10 cellular contexts compared by ENCODE assay signal in the genomic region with DNA sequence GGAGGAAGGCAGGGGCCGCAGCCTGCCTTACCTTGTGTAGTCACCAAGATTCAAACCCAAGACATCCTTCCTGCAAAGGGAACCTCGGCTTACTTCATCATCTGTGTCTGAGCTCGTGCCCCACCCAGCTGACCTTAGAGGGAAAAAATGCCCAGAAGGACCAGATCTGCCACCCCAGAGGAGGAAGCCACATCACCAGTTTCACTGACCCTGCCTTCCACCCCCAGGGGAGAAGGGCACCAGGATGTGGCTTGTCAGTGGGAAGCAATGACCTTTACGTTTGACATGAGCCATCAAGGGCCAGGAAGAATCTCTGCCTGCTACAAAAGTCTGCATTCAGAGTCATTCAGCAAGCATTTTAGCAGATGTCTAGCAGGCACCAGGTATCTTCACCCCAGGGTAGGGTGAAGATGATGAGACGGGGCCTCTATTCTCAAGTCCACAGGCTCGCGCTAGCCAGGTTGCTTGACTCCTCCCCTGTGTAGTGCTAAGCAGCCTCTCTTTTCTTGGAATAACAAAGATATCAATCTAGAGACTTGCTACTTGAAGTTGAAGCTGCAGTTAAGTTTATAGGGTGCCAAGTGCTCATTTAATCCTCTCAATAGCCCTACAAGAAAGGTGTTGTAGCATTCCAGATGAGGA. TPM values are rescaled to one million over a fixed set of nuclear protein-coding genes. Genes with fewer than 3 reads are reported as not detected.
DNase-seq lines count a peak whose midpoint lies in the region; ATAC-seq and TF ChIP-seq lines count a peak whose summit lies in the region.
"Had no signal": no experiment of that assay in that cellular context is flagged by ENCODE, and none has a peak within 500 bp of the region (broad histone marks: within the 10 kb centered on the region; RNA-seq: fewer than 3 reads in every experiment).

No MANE protein-coding gene starts in this region.

- CTCF ChIA-PET in activated CD4-positive, alpha-beta memory T cell treated with anti-CD3 and anti-CD28 coated beads, Interleukin-2, amount 10 ng/mL, durations not matched to agents 7 days and 5 days (lab: Charles Lee) = interaction anchor here (0.6 to 14.4 kb wide), 5 partner anchors 18 to 70 kb away, joined by 3 to 103 read pairs (median 5); a partner anchor contains a TSS

- no peaks in the 10 kb centered on the region for H3K27me3 ChIP-seq in colonic mucosa

- H3K9me3 Mint-ChIP-seq in activated CD4-positive, alpha-beta memory T cell treated with anti-CD3 and anti-CD28 coated beads, Interleukin-2, amount 10 ng/mL, durations not matched to agents 7 days and 5 days = no peaks in the 10 kb centered on the region

- DNase-seq in A172 (ENCODE audit: low spot score) (peak; percentile 82), ELR (ENCODE audit: low read depth) (peak; percentile 78), kidney tubule cell (ENCODE audit: low spot score) (peak; percentile 97), NCI-H526 treated with DMSO at 0.1 percent for 48 hours (lab: John Stamatoyannopoulos, UW) (no peak), colonic mucosa (no peak)
- peak; percentile 23 for DNase-seq in activated CD4-positive, alpha-beta memory T cell treated with anti-CD3 and anti-CD28 coated beads, Interleukin-2, amount 10 ng/mL, durations not matched to agents 7 days and 5 days
- DNase-seq: DMS79 treated with DMSO at 0.1 percent for 48 hours, mesendoderm had no signal

- no peak for TF ChIP-seq CTCF in colonic mucosa (IDR thresholded peaks at IDR 0.05)

- intact Hi-C loops in colonic mucosa (cut with DNase I) = no loop called here

- peaks cover 60% of the 10 kb centered on the region for H3K36me3 Mint-ChIP-seq in activated CD4-positive, alpha-beta memory T cell treated with anti-CD3 and anti-CD28 coated beads, Interleukin-2, amount 10 ng/mL, durations not matched to agents 7 days and 5 days (ENCODE audit: low read depth)

- POLR2A ChIA-PET in activated CD4-positive, alpha-beta memory T cell treated with anti-CD3 and anti-CD28 coated beads, Interleukin-2, amount 10 ng/mL, durations not matched to agents 7 days and 5 days (lab: Charles Lee) = interaction anchor here (1.5 to 1.6 kb wide), 2 partner anchors 21 to 28 kb away, joined by 4 to 6 read pairs; a partner anchor contains a TSS

- H3K27me3 Mint-ChIP-seq in activated CD4-positive, alpha-beta memory T cell treated with anti-CD3 and anti-CD28 coated beads, Interleukin-2, amount 10 ng/mL, durations not matched to agents 7 days and 5 days = no peaks in the 10 kb centered on the region

- no peak overlapping the region for H3K9ac ChIP-seq in colonic mucosa (ENCODE audit: low read depth in 2 of 2, low read length in 2 of 2)

- H3K4me1 ChIP-seq in colonic mucosa = peaks cover 3% of the 10 kb centered on the region

- peak overlapping the region; percentile 85 for H3K27ac Mint-ChIP-seq in activated CD4-positive, alpha-beta memory T cell treated with anti-CD3 and anti-CD28 coated beads, Interleukin-2, amount 10 ng/mL, durations not matched to agents 7 days and 5 days

- H3K27ac ChIP-seq in colonic mucosa = no peak overlapping the region

- no peaks in the 10 kb centered on the region for H3K9me3 ChIP-seq in colonic mucosa

- no peak overlapping the region for H3K4me3 ChIP-seq in colonic mucosa

- H3K36me3 ChIP-seq in colonic mucosa = peaks cover 22% of the 10 kb centered on the region

- H3K4me3 Mint-ChIP-seq in activated CD4-positive, alpha-beta memory T cell treated with anti-CD3 and anti-CD28 coated beads, Interleukin-2, amount 10 ng/mL, durations not matched to agents 7 days and 5 days = no peak overlapping the region

- H3K4me1 Mint-ChIP-seq in activated CD4-positive, alpha-beta memory T cell treated with anti-CD3 and anti-CD28 coated beads, Interleukin-2, amount 10 ng/mL, durations not matched to agents 7 days and 5 days = peaks cover 56% of the 10 kb centered on the region

- ATAC-seq in HG03442 (IDR thresholded peaks at IDR 0.05; ENCODE audit: unreplicated experiment) (no peak), HG02610 (IDR thresholded peaks at IDR 0.05; ENCODE audit: unreplicated experiment) (no peak)

RNA-seq across cellular contexts. Expression of a gene that starts 28.1 kb away (rescaled TPM):
- 58.2 and 67.9 TPM in 2 replicates for total RNA-seq in A172 (2014; rRNA removed; shearing (Covaris generic))
- total RNA-seq in activated CD4-positive, alpha-beta memory T cell treated with anti-CD3 and anti-CD28 coated beads, Interleukin-2, amount 10 ng/mL, durations not matched to agents 7 days and 5 days = 100 to 1,000 TPM; 162 to 165 TPM
- 100 to 1,000 TPM; 107 to 179 TPM for total RNA-seq in colonic mucosa

Comparison
In these comparisons a context has a peak if more than half of its experiments do, and no peak if none do; other contexts are left out.
1. DNase-seq: peak in A172 (single experiment), ELR (single experiment), activated CD4-positive, alpha-beta memory T cell treated with anti-CD3 and anti-CD28 coated beads, Interleukin-2, amount 10 ng/mL, durations not matched to agents 7 days and 5 days (single experiment) and kidney tubule cell (single experiment); none in NCI-H526 treated with DMSO at 0.1 percent for 48 hours (single experiment) and colonic mucosa (single experiment).